10 cellular contexts compared by ENCODE assay signal in genomic region chr11:2380396-2380795, GRCh38. TPM values are rescaled to one million over a fixed set of nuclear protein-coding genes. Genes with fewer than 3 reads are reported as not detected.
DNase-seq lines count a peak whose midpoint lies in the region; TF ChIP-seq lines count a peak whose summit lies in the region.
"Had no signal": no experiment of that assay in that cellular context is flagged by ENCODE, and none has a peak within 500 bp of the region (broad histone marks: within the 10 kb centered on the region; RNA-seq: fewer than 3 reads in every experiment).

No MANE protein-coding gene starts in this region.

- H3F3A ChIP-seq in OCI-LY1 (ENCODE audit: insufficient read depth, low read length) = peaks cover 7% of the 10 kb centered on the region

- no peak for TF ChIP-seq CTCF in OCI-LY1 (IDR thresholded peaks at IDR 0.05; ENCODE audit: low read length)
- no peak for TF ChIP-seq CTCF in ovary (IDR thresholded peaks at IDR 0.05)

- H3K4me3 ChIP-seq in OCI-LY1 (ENCODE audit: low read depth, low read length, poor library complexity, severe bottlenecking) (peak overlapping the region; percentile 91), esophagus (ENCODE audit: low read depth in 1 of 2, low read length in 2 of 2) (no peak overlapping the region), ovary (no peak overlapping the region)

- peaks cover 72% of the 10 kb centered on the region for H3K4me1 ChIP-seq in OCI-LY1 (ENCODE audit: insufficient read depth, low read length, severe bottlenecking)
- peaks cover 27 to 55% of the 10 kb centered on the region in 2 donors for H3K4me1 ChIP-seq in esophagus (ENCODE audit: control insufficient read depth in 2 of 2, insufficient read depth in 2 of 2, low read length in 1 of 2)
- H3K4me1 ChIP-seq in ovary (ENCODE audit: insufficient read depth) = peaks cover 42% of the 10 kb centered on the region

- no peak for TF ChIP-seq POLR2A in ovary (IDR thresholded peaks at IDR 0.05)

- WGBS in esophagus, 2 donors = 70 to 78% methylated on average over 13 of the region's 13 CpGs
- WGBS in ovary, 3 donors = 59 to 71% (median 69%) methylated on average over 12 to 13 of the region's 13 CpGs

- no peaks in the 10 kb centered on the region; the same call in 1 of the 2 replicates for H3K36me3 ChIP-seq in OCI-LY1 (ENCODE audit: insufficient read depth, low read length)
- H3K36me3 ChIP-seq in esophagus (ENCODE audit: control insufficient read depth in 2 of 2, insufficient read depth in 2 of 2, low read length in 1 of 2) = peaks cover 0 to 2% of the 10 kb centered on the region in 2 donors
- no peaks in the 10 kb centered on the region for H3K36me3 ChIP-seq in ovary

- H3K9ac ChIP-seq in OCI-LY1 (ENCODE audit: low read length) = peak overlapping the region; percentile 50; the same call in 1 of the 2 replicates

- H3K9me2 ChIP-seq in OCI-LY1 (ENCODE audit: low read depth, low read length) = no peaks in the 10 kb centered on the region

- H3K27me3 ChIP-seq in OCI-LY1 (ENCODE audit: insufficient read depth, low read length) = no peaks in the 10 kb centered on the region
- H3K27me3 ChIP-seq in esophagus (ENCODE audit: control insufficient read depth in 1 of 2, insufficient read depth in 2 of 2, low read length in 2 of 2) = no peaks in the 10 kb centered on the region
- no peaks in the 10 kb centered on the region for H3K27me3 ChIP-seq in ovary

- H3K4me2 ChIP-seq in OCI-LY1 (ENCODE audit: low read length) = peak overlapping the region; percentile 96

- DNase-seq in CD1c-positive myeloid dendritic cell (ENCODE audit: extremely low spot score) = peak; percentile 38
- peak in 2 of 5 donors; percentile 8 to 22 for DNase-seq in ovary
- no peak for DNase-seq in cerebellar nuclear complex (lab: John Stamatoyannopoulos, UW)
- DNase-seq in NCI-H2107 treated with DMSO at 0.1 percent for 48 hours (lab: John Stamatoyannopoulos, UW; ENCODE audit: unreplicated experiment) = no peak
- DNase-seq in NCI-H1092 (lab: John Stamatoyannopoulos, UW) = no peak
- DNase-seq in DMS79 (lab: John Stamatoyannopoulos, UW) = no peak
- DNase-seq: activated CD8-positive, alpha-beta memory T cell treated with anti-CD3 and anti-CD28 coated beads, Interleukin-2, amount 10 ng/mL, durations not matched to agents 7 days and 5 days; NK-92 treated with Interleukin-12 subunit alpha and Interleukin-12 subunit beta, amount 100 ng/mL, for 24 hours had no signal

- H3K9me3 ChIP-seq in OCI-LY1 (ENCODE audit: low read length) = no peaks in the 10 kb centered on the region
- H3K9me3 ChIP-seq in esophagus (ENCODE audit: control insufficient read depth in 2 of 2, insufficient read depth in 1 of 2, low read depth in 1 of 2, low read length in 1 of 2) = no peaks in the 10 kb centered on the region
- H3K9me3 ChIP-seq in ovary = no peaks in the 10 kb centered on the region

- H3K27ac ChIP-seq in OCI-LY1 (ENCODE audit: low read depth, low read length, poor library complexity, severe bottlenecking) = peak overlapping the region; percentile 79
- peak overlapping the region; percentile 86 to 92 for H3K27ac ChIP-seq in esophagus (ENCODE audit: low read depth in 2 of 2, low read length in 1 of 2)
- H3K27ac ChIP-seq in ovary = peak overlapping the region; percentile 11 to 51

- H3K79me2 ChIP-seq in OCI-LY1 (ENCODE audit: insufficient read depth, low read length) = peaks cover 25% of the 10 kb centered on the region

- no peak overlapping the region for H2AFZ ChIP-seq in OCI-LY1 (ENCODE audit: low read length)

- intact Hi-C loops in ovary (cut with DNase I) = loop anchor here in 2 of 4 donors (5.0 kb wide), 2 partner anchors 68 to 73 kb away; no protein-coding TSS in a partner anchor

- no peak for TF ChIP-seq EP300 in ovary (IDR thresholded peaks at IDR 0.05)

- H4K20me1 ChIP-seq in OCI-LY1 (ENCODE audit: insufficient read depth, low read length) = no peaks in the 10 kb centered on the region

RNA-seq across cellular contexts. Expression of gene CD81, which starts 3.3 kb away (rescaled TPM):
- 100 to 1,000 TPM in 1 of 2 donors, 10 to 100 TPM in 1; 56.8 to 175 TPM for polyA plus RNA-seq in esophagus
- total RNA-seq in ovary = 100 to 1,000 TPM; 206 to 723 (median 541) TPM
- 100 to 1,000 TPM; 365 to 661 TPM for polyA plus RNA-seq in ovary

RNA-seq across cellular contexts. Expression of gene TSSC4, which starts 20.2 kb away (rescaled TPM):
- polyA plus RNA-seq in esophagus (10 to 100 TPM; 29.5 to 34.6 TPM), ovary (10 to 100 TPM in 1 of 2 donors, 1 to 10 TPM in 1; 1.3 to 41.7 TPM)
- total RNA-seq in ovary = 10 to 100 TPM; 37.1 to 73.4 (median 49.4) TPM

Comparison
In these comparisons a context has a peak if more than half of its experiments do, and no peak if none do; other contexts are left out.
1. H3K27ac ChIP-seq: peak in every context shown above with its lines; median percentile 89 in esophagus; 79 in OCI-LY1; 31 in ovary.